In the genomic region with DNA sequence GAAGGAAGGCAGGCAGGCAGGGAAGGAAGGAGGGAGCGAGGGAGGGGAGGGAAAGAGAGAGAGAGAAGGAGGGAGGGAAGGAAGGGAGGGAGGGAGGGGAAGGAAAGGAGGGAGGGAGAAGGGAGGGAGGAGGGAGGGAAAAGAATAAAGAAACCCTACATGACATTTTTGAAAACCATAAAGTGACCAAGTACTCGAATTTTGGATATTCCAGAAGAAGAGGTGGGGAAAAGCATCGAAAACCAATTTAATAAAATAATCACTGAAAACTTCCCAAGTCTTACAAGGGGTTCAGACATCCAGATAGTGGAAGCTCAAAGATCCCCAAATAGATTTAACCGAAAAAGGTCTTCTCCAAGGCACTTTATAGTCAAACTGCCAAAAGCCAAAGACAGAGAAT, we compare ENCODE assay signal across 38 cellular contexts. TPM values are rescaled to one million over a fixed set of nuclear protein-coding genes. Genes with fewer than 3 reads are reported as not detected.
"Had no signal": no experiment of that assay in that cellular context is flagged by ENCODE, and none has a peak within 500 bp of the region (broad histone marks: within the 10 kb centered on the region; RNA-seq: fewer than 3 reads in every experiment).

No MANE protein-coding gene starts in this region.

- H3K27me3 ChIP-seq: MG63 had no signal

- H3K9me3 ChIP-seq: MG63 had no signal

- H3K4me3 ChIP-seq: MG63 had no signal

- H3K36me3 ChIP-seq: MG63 had no signal

- DNase-seq: Karpas-422, Kasumi-1, MG63, MM.1S, MV-4-11, NCI-H1048, NCI-H1092, NCI-H1092 treated with DMSO at 0.1 percent for 48 hours, NCI-H1105, NCI-H1105 treated with DMSO at 0.1 percent for 48 hours, NCI-H1417, NCI-H1417 treated with DMSO at 0.1 percent for 48 hours, NCI-H1436, NCI-H1436 treated with DMSO at 0.1 percent for 48 hours, NCI-H146, NCI-H1694, NCI-H1694 treated with DMSO at 0.1 percent for 48 hours, NCI-H187, NCI-H187 treated with DMSO at 0.1 percent for 48 hours, NCI-H1930, NCI-H2029, NCI-H2029 treated with DMSO at 0.1 percent for 48 hours, NCI-H2081, NCI-H2081 treated with DMSO at 0.1 percent for 48 hours, NCI-H2107, NCI-H2171, NCI-H2171 treated with DMSO at 0.1 percent for 48 hours, NCI-H2227 treated with DMSO at 0.1 percent for 48 hours, NCI-H226, NCI-H345, NCI-H446, NCI-H446 treated with DMSO at 0.1 percent for 48 hours, NCI-H510A, NCI-H510A treated with DMSO at 0.1 percent for 48 hours had no signal

RNA-seq across cellular contexts. Expression of a gene that starts 11.7 kb away (rescaled TPM):
- total RNA-seq: LHCN-M2, M059J, MCF 10A, NCI-H460 had no signal
